In genomic region chr11:57644748-57645715, GRCh38 we compare ENCODE assay signal across 8 cellular contexts. TPM values are rescaled to one million over a fixed set of nuclear protein-coding genes. Genes with fewer than 3 reads are reported as not detected.
DNase-seq lines count a peak whose midpoint lies in the region; ATAC-seq and TF ChIP-seq lines count a peak whose summit lies in the region.

No MANE protein-coding gene starts in this region.

- peak; percentile 84 for DNase-seq in DMS 273 (lab: John Stamatoyannopoulos, UW; ENCODE audit: unreplicated experiment)
- no peak for DNase-seq in DMS 273 treated with DMSO at 0.1 percent for 48 hours (lab: John Stamatoyannopoulos, UW)
- peak; percentile 85 for DNase-seq in NCI-H2196 (lab: John Stamatoyannopoulos, UW; ENCODE audit: unreplicated experiment)
- DNase-seq in activated CD4-positive, alpha-beta T cell treated with anti-CD3 and anti-CD28 coated beads for 1 hour = peak; percentile 76
- DNase-seq in choroid plexus epithelial cell (ENCODE audit: low read depth) = peak; percentile 84
- peak; percentile 79 to 97 for DNase-seq in lower leg skin (ENCODE audit: low spot score in 2 of 2)
- peak; percentile 79 for DNase-seq in stimulated activated CD8-positive, alpha-beta memory T cell treated with anti-CD3 and anti-CD28 coated beads, Interleukin-12 subunit alpha, Interleukin-12 subunit beta, amount 100 ng/mL, for 1 hour (ENCODE audit: low read depth)

- H3K4me3 ChIP-seq in choroid plexus epithelial cell (ENCODE audit: low read depth, low read length) (no peak overlapping the region), lower leg skin (ENCODE audit: low read depth, poor library complexity, severe bottlenecking) (no peak overlapping the region)

- no peak for TF ChIP-seq POLR2A in lower leg skin (IDR thresholded peaks at IDR 0.05)

- ATAC-seq in HG02763 (IDR thresholded peaks at IDR 0.05; ENCODE audit: unreplicated experiment) = peak; percentile 61

- TF ChIP-seq CTCF in choroid plexus epithelial cell (conservative IDR thresholded peaks at IDR 0.05; ENCODE audit: low read depth, low read length) = peak; percentile 89
- peak in 1 of 3 donors; percentile 10 for TF ChIP-seq CTCF in lower leg skin (IDR thresholded peaks at IDR 0.05)

- intact Hi-C loops in lower leg skin (cut with DNase I; ENCODE audit: low total_unique reads) = loop anchor here (5.0 kb wide), 2 partner anchors 78 to 303 kb away; partner anchors contain the start of gene UBE2L6

- WGBS in lower leg skin, 2 donors = 14 to 16% methylated on average over 18 of the region's 18 CpGs

RNA-seq across cellular contexts. Expression of gene YPEL4, which starts 4.7 kb away (rescaled TPM):
- total RNA-seq in lower leg skin = 1 to 10 TPM in 3 of 4 donors, under 1 TPM in 1; 0.91 to 4.3 (median 2.9) TPM

RNA-seq across cellular contexts. Expression of gene CLP1, which starts 12.5 kb away (rescaled TPM):
- total RNA-seq in lower leg skin = 10 to 100 TPM; 14.0 to 29.2 (median 17.6) TPM

RNA-seq across cellular contexts. Expression of gene ZDHHC5, which starts 22.9 kb away (rescaled TPM):
- 10 to 100 TPM; 72.9 to 99.1 (median 84.5) TPM for total RNA-seq in lower leg skin

RNA-seq across cellular contexts. Expression of gene SERPING1, which starts 47.5 kb away (rescaled TPM):
- total RNA-seq in lower leg skin = 100 to 1,000 TPM in 2 of 4 donors, 10 to 100 TPM in 2; 89.4 to 236 (median 103) TPM
